In genomic region chr20:16405254-16405653, GRCh38 we compare ENCODE assay signal across 25 cellular contexts.
"Had no signal": no experiment of that assay in that cellular context is flagged by ENCODE, and none has a peak within 500 bp of the region (broad histone marks: within the 10 kb centered on the region; RNA-seq: fewer than 3 reads in every experiment).

No MANE protein-coding gene starts in this region.

- H3K36me3 ChIP-seq: colonic mucosa, WERI-Rb-1 had no signal

- DNase-seq: activated B cell treated with CpG ODN at 0.5 μM for 24 hours; activated CD4-positive, alpha-beta T cell treated with anti-CD3 and anti-CD28 coated beads for 48 hours; activated CD4-positive, alpha-beta T cell treated with anti-CD3 and anti-CD28 coated beads, Interleukin-2, amount 50 U/mL, for 1 hour; activated CD4-positive, alpha-beta T cell treated with anti-CD3 and anti-CD28 coated beads, Interleukin-2, amount 50 U/mL, for 48 hours; activated CD8-positive, alpha-beta memory T cell treated with anti-CD3 and anti-CD28 coated beads for 24 hours; activated CD8-positive, alpha-beta T cell treated with anti-CD3 and anti-CD28 coated beads for 36 hours; activated effector memory CD4-positive, alpha-beta T cell treated with Interleukin-2 at 50 U/mL for 16 hours; activated gamma-delta T cell treated with Interleukin-2 at 50 U/mL for 16 hours; activated naive CD4-positive, alpha-beta T cell treated with anti-CD3 and anti-CD28 coated beads, Interleukin-2, amount 50 U/mL, for 16 hours; activated naive CD4-positive, alpha-beta T cell treated with Interleukin-2 at 50 U/mL for 16 hours; activated T-cell treated with anti-CD3 and anti-CD28 coated beads, Interleukin-2, amount 50 U/mL, for 4 hours; amniotic stem cell; body of pancreas; colonic mucosa; effector memory CD4-positive, alpha-beta T cell; endodermal cell; foreskin keratinocyte; gastrocnemius medialis; T-helper 1 cell; T-helper 17 cell; T1000; WERI-Rb-1 had no signal

- H3K4me1 ChIP-seq: body of pancreas, colonic mucosa, foreskin keratinocyte had no signal

- H3K27me3 ChIP-seq: body of pancreas, colonic mucosa, foreskin keratinocyte, gastrocnemius medialis had no signal

- ATAC-seq: activated CD4-positive, CD25-positive, alpha-beta regulatory T cell treated with anti-CD3 and anti-CD28 coated beads, Interleukin-2, amount 50 U/mL, for 24 hours; activated CD8-positive, alpha-beta T cell treated with anti-CD3 and anti-CD28 coated beads for 36 hours; activated T-cell treated with anti-CD3 and anti-CD28 coated beads, Interleukin-2, amount 50 U/mL, for 4 hours; activated T-helper 17 cell treated with anti-CD3 and anti-CD28 coated beads, Interleukin-2, amount 50 U/mL, for 72 hours; body of pancreas; esophagus mucosa; foreskin keratinocyte; gastrocnemius medialis; T-helper 17 cell had no signal

- H3K27ac ChIP-seq: body of pancreas, colonic mucosa, foreskin keratinocyte, gastrocnemius medialis, WERI-Rb-1 had no signal

- H3K9me3 ChIP-seq: body of pancreas, colonic mucosa, gastrocnemius medialis had no signal

- H3K4me3 ChIP-seq: body of pancreas, colonic mucosa, gastrocnemius medialis had no signal
